In the genomic region with DNA sequence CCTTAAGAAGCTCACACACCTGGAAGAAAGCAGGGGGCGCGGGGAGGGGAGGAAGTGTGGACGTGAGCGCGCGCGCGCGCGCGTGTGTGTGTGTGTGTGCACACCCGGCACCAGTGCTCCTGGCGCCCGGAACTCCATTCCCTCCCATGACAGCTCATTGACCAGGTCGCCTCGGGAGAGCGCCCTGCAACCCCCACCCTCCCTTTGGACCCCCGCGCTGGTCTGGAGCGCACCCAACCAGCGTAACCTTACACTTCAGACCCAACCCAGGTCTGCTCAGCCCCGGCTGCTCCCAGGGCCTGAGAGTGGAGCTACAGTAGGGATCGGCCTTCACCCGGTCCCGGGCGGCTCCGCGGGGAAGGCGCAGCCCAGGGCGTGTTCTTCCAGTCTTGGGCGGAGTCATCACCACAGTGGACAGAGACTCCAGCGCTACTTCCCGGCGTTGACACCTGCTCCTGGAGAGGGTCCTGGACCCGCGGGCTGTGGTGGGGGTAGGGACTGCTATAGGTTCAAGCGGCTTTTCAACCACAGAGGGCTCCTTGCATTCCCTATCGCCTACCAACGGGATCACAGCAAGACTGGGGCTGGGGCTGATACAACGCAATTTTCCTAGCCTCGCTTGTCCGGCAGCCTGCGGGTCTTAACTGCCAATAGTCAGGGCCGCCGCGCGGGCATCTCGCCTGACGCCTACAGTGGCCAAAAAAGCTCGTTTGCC, we compare ENCODE assay signal across 8 cellular contexts. TPM values are rescaled to one million over a fixed set of nuclear protein-coding genes. Genes with fewer than 3 reads are reported as not detected.
DNase-seq lines count a peak whose midpoint lies in the region; ATAC-seq and TF ChIP-seq lines count a peak whose summit lies in the region.

No MANE protein-coding gene starts in this region.

- 6 to 9% methylated on average over 30 to 46 of the region's 50 CpGs for WGBS in lower leg skin, 2 donors

- peaks cover 0 to 40% of the 10 kb centered on the region in 2 donors for H3K4me1 ChIP-seq in thoracic aorta (ENCODE audit: control insufficient read depth in 1 of 2, low read depth in 2 of 2)

- H3K4me3 ChIP-seq in lower leg skin (ENCODE audit: low read depth, poor library complexity, severe bottlenecking), result peak overlapping the region; percentile 43
- peak overlapping the region; percentile 82 for H3K4me3 ChIP-seq in thoracic aorta

- TF ChIP-seq CTCF in lower leg skin (IDR thresholded peaks at IDR 0.05) (no peak), thoracic aorta (IDR thresholded peaks at IDR 0.05) (no peak)

- H3K27ac ChIP-seq in caudate nucleus (ENCODE audit: low read depth, low read length) (peak overlapping the region; percentile 11), thoracic aorta (peak overlapping the region; percentile 29 to 58)

- H3K36me3 ChIP-seq in thoracic aorta, result no peaks in the 10 kb centered on the region

- intact Hi-C loops in lower leg skin (cut with DNase I; ENCODE audit: low total_unique reads), result no loop called here

- H3K27me3 ChIP-seq in thoracic aorta (replicated peaks; ENCODE audit: insufficient read depth), result no peaks in the 10 kb centered on the region

- H3K4me3 Mint-ChIP-seq in T-helper 1 cell treated with Interleukin-12 subunit alpha and Interleukin-12 subunit beta and Interleukin-4 antibody, amounts not matched to agents 30 μg/mL and 1 μg/mL, for 36 hours, result peak overlapping the region; percentile 77

- peak overlapping the region; percentile 3 for H3K27ac Mint-ChIP-seq in T-helper 1 cell treated with Interleukin-12 subunit alpha and Interleukin-12 subunit beta and Interleukin-4 antibody, amounts not matched to agents 30 μg/mL and 1 μg/mL, for 36 hours

- H3K27me3 Mint-ChIP-seq in T-helper 1 cell treated with Interleukin-12 subunit alpha and Interleukin-12 subunit beta and Interleukin-4 antibody, amounts not matched to agents 30 μg/mL and 1 μg/mL, for 36 hours (ENCODE audit: low read depth), result peaks cover 61% of the 10 kb centered on the region

- TF ChIP-seq POLR2A in lower leg skin (IDR thresholded peaks at IDR 0.05), result no peak

- peaks cover 12% of the 10 kb centered on the region for H3K4me1 Mint-ChIP-seq in T-helper 1 cell treated with Interleukin-12 subunit alpha and Interleukin-12 subunit beta and Interleukin-4 antibody, amounts not matched to agents 30 μg/mL and 1 μg/mL, for 36 hours (ENCODE audit: low read depth)

- DNase-seq in T-helper 1 cell (no peak), NCI-H345 treated with DMSO at 0.1 percent for 48 hours (lab: John Stamatoyannopoulos, UW; ENCODE audit: unreplicated experiment) (peak; percentile 25), caudate nucleus (lab: John Stamatoyannopoulos, UW) (peak in 16 of 61 donors; percentile 5 to 66 (median 38)), lower leg skin (ENCODE audit: low spot score in 2 of 2) (peak in 1 of 2 donors; percentile 89), thoracic aorta (ENCODE audit: low spot score) (no peak)

- H3K9me3 ChIP-seq in thoracic aorta, result no peaks in the 10 kb centered on the region

- H3K36me3 Mint-ChIP-seq in T-helper 1 cell treated with Interleukin-12 subunit alpha and Interleukin-12 subunit beta and Interleukin-4 antibody, amounts not matched to agents 30 μg/mL and 1 μg/mL, for 36 hours (ENCODE audit: low read depth), result no peaks in the 10 kb centered on the region

- no peaks in the 10 kb centered on the region for H3K9me3 Mint-ChIP-seq in T-helper 1 cell treated with Interleukin-12 subunit alpha and Interleukin-12 subunit beta and Interleukin-4 antibody, amounts not matched to agents 30 μg/mL and 1 μg/mL, for 36 hours

- peak; percentile 6 for ATAC-seq in thoracic aorta (ENCODE audit: insufficient number of reproducible peaks, low FRiP score, low read depth)
- no peak for ATAC-seq in HG02571 (IDR thresholded peaks at IDR 0.05; ENCODE audit: unreplicated experiment)
- no peak for ATAC-seq in HG02642 (IDR thresholded peaks at IDR 0.05; ENCODE audit: poor library complexity, unreplicated experiment)

RNA-seq across cellular contexts. Expression of a gene that starts 1.4 kb away (rescaled TPM):
- total RNA-seq in lower leg skin (10 to 100 TPM; 11.5 to 33.0 (median 17.7) TPM), thoracic aorta (10 to 100 TPM; 28.2 to 57.8 TPM)
